Comparison of ENCODE assay signal across 30 cellular contexts in genomic region chr20:35176132-35176531, GRCh38. TPM values are rescaled to one million over a fixed set of nuclear protein-coding genes. Genes with fewer than 3 reads are reported as not detected.
"Had no signal": no experiment of that assay in that cellular context is flagged by ENCODE, and none has a peak within 500 bp of the region (broad histone marks: within the 10 kb centered on the region; RNA-seq: fewer than 3 reads in every experiment).

No MANE protein-coding gene starts in this region.

- H3K9me3 Mint-ChIP-seq: activated CD4-positive, alpha-beta memory T cell treated with anti-CD3 and anti-CD28 coated beads, Interleukin-2, amount 10 ng/mL, durations not matched to agents 7 days and 5 days; activated naive CD8-positive, alpha-beta T cell treated with anti-CD3 and anti-CD28 coated beads for 36 hours had no signal

- H3K27ac Mint-ChIP-seq: activated CD4-positive, alpha-beta memory T cell treated with anti-CD3 and anti-CD28 coated beads, Interleukin-2, amount 10 ng/mL, durations not matched to agents 7 days and 5 days; activated CD8-positive, alpha-beta memory T cell treated with anti-CD3 and anti-CD28 coated beads, Interleukin-2, amount 10 ng/mL, durations not matched to agents 7 days and 5 days; activated naive CD8-positive, alpha-beta T cell treated with anti-CD3 and anti-CD28 coated beads for 36 hours had no signal

- H3K27me3 Mint-ChIP-seq: activated CD4-positive, alpha-beta memory T cell treated with anti-CD3 and anti-CD28 coated beads, Interleukin-2, amount 10 ng/mL, durations not matched to agents 7 days and 5 days; activated CD8-positive, alpha-beta memory T cell treated with anti-CD3 and anti-CD28 coated beads, Interleukin-2, amount 10 ng/mL, durations not matched to agents 7 days and 5 days; activated naive CD8-positive, alpha-beta T cell treated with anti-CD3 and anti-CD28 coated beads for 36 hours had no signal

- DNase-seq: activated CD4-positive, alpha-beta memory T cell treated with anti-CD3 and anti-CD28 coated beads, Interleukin-2, amount 10 ng/mL, durations not matched to agents 7 days and 5 days; activated CD4-positive, alpha-beta T cell treated with anti-CD3 and anti-CD28 coated beads for 1 hour; activated CD4-positive, alpha-beta T cell treated with anti-CD3 and anti-CD28 coated beads for 48 hours; activated CD4-positive, CD25-positive, alpha-beta regulatory T cell; activated CD8-positive, alpha-beta memory T cell treated with anti-CD3 and anti-CD28 coated beads for 24 hours; activated CD8-positive, alpha-beta memory T cell treated with anti-CD3 and anti-CD28 coated beads, Interleukin-2, amount 10 ng/mL, durations not matched to agents 7 days and 5 days; activated CD8-positive, alpha-beta memory T cell treated with anti-CD3 and anti-CD28 coated beads, Interleukin-2, amount 50 U/mL, for 48 hours; activated effector memory CD4-positive, alpha-beta T cell treated with Interleukin-2 at 50 U/mL for 16 hours; activated naive CD4-positive, alpha-beta T cell; activated naive CD4-positive, alpha-beta T cell treated with anti-CD3 and anti-CD28 coated beads, Interleukin-2, amount 50 U/mL, for 16 hours; activated naive CD8-positive, alpha-beta T cell treated with anti-CD3 and anti-CD28 coated beads for 36 hours; activated T-cell treated with anti-CD3 and anti-CD28 coated beads, Interleukin-2, amount 50 U/mL, for 48 hours; amniotic stem cell; aorta; brain microvascular endothelial cell; central memory CD4-positive, alpha-beta T cell; MM.1S; MV-4-11; NCI-H1092; NCI-H1436 treated with DMSO at 0.1 percent for 48 hours; NCI-H1694 treated with DMSO at 0.1 percent for 48 hours; NCI-H2029; NCI-H345; NCI-H524 treated with DMSO at 0.1 percent for 48 hours; T1000 had no signal

- H3K27me3 ChIP-seq: brain microvascular endothelial cell had no signal

- ATAC-seq: activated CD8-positive, alpha-beta memory T cell treated with anti-CD3 and anti-CD28 coated beads, Interleukin-2, amount 10 ng/mL, durations not matched to agents 7 days and 5 days; Panc1; Right ventricle myocardium inferior had no signal

- H3K9ac ChIP-seq: KMS-11 had no signal

- H3K4me3 Mint-ChIP-seq: activated CD4-positive, alpha-beta memory T cell treated with anti-CD3 and anti-CD28 coated beads, Interleukin-2, amount 10 ng/mL, durations not matched to agents 7 days and 5 days; activated CD8-positive, alpha-beta memory T cell treated with anti-CD3 and anti-CD28 coated beads, Interleukin-2, amount 10 ng/mL, durations not matched to agents 7 days and 5 days; activated naive CD8-positive, alpha-beta T cell treated with anti-CD3 and anti-CD28 coated beads for 36 hours had no signal

- H3K27ac ChIP-seq: brain microvascular endothelial cell, KMS-11 had no signal

- FAIRE-seq: TTC549 had no signal

- H3K4me2 ChIP-seq: KMS-11 had no signal

RNA-seq across cellular contexts. Expression of gene MMP24, which starts 50.4 kb away (rescaled TPM):
- total RNA-seq: activated CD4-positive, alpha-beta memory T cell treated with anti-CD3 and anti-CD28 coated beads, Interleukin-2, amount 10 ng/mL, durations not matched to agents 7 days and 5 days; activated CD8-positive, alpha-beta memory T cell treated with anti-CD3 and anti-CD28 coated beads, Interleukin-2, amount 10 ng/mL, durations not matched to agents 7 days and 5 days; activated naive CD8-positive, alpha-beta T cell treated with anti-CD3 and anti-CD28 coated beads for 36 hours; T-helper 2 cell treated with Interferon-gamma antibody and Interleukin-4, amounts not matched to agents 100 ng/mL and 5 ng/mL, for 36 hours had no signal
